ENCODE assay signal across 8 cellular contexts in genomic region chr9:42743030-42743813, GRCh38.
A peak's percentile ranks its signal among the peaks of the same experiment; 100 is the strongest.
DNase-seq lines count a peak whose midpoint lies in the region; ATAC-seq and TF ChIP-seq lines count a peak whose summit lies in the region.
"Not testable (repeated sequence)": the region's sequence is repeated elsewhere in the genome, so short reads cannot be mapped to it uniquely, and the experiment has no call there.

No MANE protein-coding gene starts in this region.

- H3K79me2 ChIP-seq in parathyroid adenoma = not testable (repeated sequence)

- peak; percentile 65 for TF ChIP-seq CTCF in astrocyte of the cerebellum (IDR thresholded peaks at IDR 0.05; ENCODE audit: low read depth, low read length, missing control alignments)
- peak; percentile 26 for TF ChIP-seq CTCF in parathyroid adenoma (IDR thresholded peaks at IDR 0.05)

- H3K27me3 ChIP-seq in parathyroid adenoma (ENCODE audit: control insufficient read depth, insufficient read depth, low read length) = not testable (repeated sequence)

- H3K27ac ChIP-seq in parathyroid adenoma; substantia nigra (ENCODE audit: low read depth, low read length, poor library complexity, severe bottlenecking): not testable (repeated sequence)

- in situ Hi-C loops in astrocyte of the cerebellum (cut with HindIII; ENCODE audit: low sequenced_read_pairs) = not testable (repeated sequence)

- H2AFZ ChIP-seq in parathyroid adenoma = not testable (repeated sequence)

- not testable (repeated sequence) for H3K4me2 ChIP-seq in parathyroid adenoma (ENCODE audit: low read length)

- DNase-seq in GF-D8 (lab: John Stamatoyannopoulos, UW) = peak; percentile 6
- DNase-seq in NCI-H2171 treated with DMSO at 0.1 percent for 48 hours (lab: John Stamatoyannopoulos, UW) = peak; percentile 60
- peak; percentile 70 for DNase-seq in UCSD-AML1 (lab: John Stamatoyannopoulos, UW; ENCODE audit: unreplicated experiment)
- DNase-seq in astrocyte of the cerebellum (ENCODE audit: low read depth) = peak; percentile 28
- peak; percentile 81 for DNase-seq in left cardiac atrium
- peak in 44 of 49 donors; percentile 8 to 79 (median 52) for DNase-seq in substantia nigra (lab: John Stamatoyannopoulos, UW)

- H3K9ac ChIP-seq in parathyroid adenoma = not testable (repeated sequence)

- H3K4me1 ChIP-seq in parathyroid adenoma = not testable (repeated sequence)

- ATAC-seq in HG03066 (IDR thresholded peaks at IDR 0.05; ENCODE audit: low read depth, unreplicated experiment) (peak; percentile 65), left cardiac atrium (peak; percentile 72 to 77)

- not testable (repeated sequence) for H3K4me3 ChIP-seq in astrocyte of the cerebellum (ENCODE audit: low read depth, low read length); parathyroid adenoma (ENCODE audit: low read depth, low read length)

- intact Hi-C loops in left cardiac atrium (cut with DNase I) = not testable (repeated sequence)

- not testable (repeated sequence) for H3K36me3 ChIP-seq in parathyroid adenoma (ENCODE audit: control insufficient read depth, insufficient read depth, low read length)

- not testable (repeated sequence) for H3K9me3 ChIP-seq in parathyroid adenoma (ENCODE audit: control insufficient read depth, low read length)

Comparison
In these comparisons a context has a peak if more than half of its experiments do, and no peak if none do; other contexts are left out.
1. DNase-seq: peak in every context shown above with its lines; median percentile 81 in left cardiac atrium; 70 in UCSD-AML1; 60 in NCI-H2171 treated with DMSO at 0.1 percent for 48 hours; 52 in substantia nigra; 28 in astrocyte of the cerebellum; 6 in GF-D8.